In genomic region chr17:42165751-42166150, GRCh38 we compare ENCODE assay signal across 35 cellular contexts. TPM values are rescaled to one million over a fixed set of nuclear protein-coding genes. Genes with fewer than 3 reads are reported as not detected.
"Had no signal": no experiment of that assay in that cellular context is flagged by ENCODE, and none has a peak within 500 bp of the region (broad histone marks: within the 10 kb centered on the region; RNA-seq: fewer than 3 reads in every experiment).

No MANE protein-coding gene starts in this region.

- H3K9me3 Mint-ChIP-seq: dendritic cell treated with granulocyte-macrophage colony-stimulating factor and Interleukin-4, amounts not matched to agents 40 ng/mL and 50 ng/mL, for 4 days; effector memory CD8-positive, alpha-beta T cell; endodermal cell; mesothelial cell of epicardium; naive B cell had no signal

- H3K36me3 ChIP-seq: colonic mucosa, esophagus squamous epithelium, gastrocnemius medialis, heart right ventricle, left lung, lower lobe of right lung had no signal

- H3K4me3 Mint-ChIP-seq: dendritic cell treated with granulocyte-macrophage colony-stimulating factor and Interleukin-4, amounts not matched to agents 40 ng/mL and 50 ng/mL, for 4 days; effector memory CD8-positive, alpha-beta T cell; endodermal cell; mesothelial cell of epicardium had no signal

- H3K4me1 ChIP-seq: colonic mucosa, esophagus squamous epithelium, gastrocnemius medialis, lower lobe of right lung had no signal

- H3K9me3 ChIP-seq: colonic mucosa, esophagus squamous epithelium, gastrocnemius medialis, heart right ventricle, left lung, lower lobe of right lung, mucosa of descending colon had no signal

- H3K27ac Mint-ChIP-seq: dendritic cell treated with granulocyte-macrophage colony-stimulating factor and Interleukin-4, amounts not matched to agents 40 ng/mL and 50 ng/mL, for 4 days; effector memory CD8-positive, alpha-beta T cell; endodermal cell; mesothelial cell of epicardium; naive B cell had no signal

- H3K27ac ChIP-seq: colonic mucosa, epithelial cell of prostate, esophagus squamous epithelium, gastrocnemius medialis, heart right ventricle, left lung, lower lobe of right lung had no signal

- H3K27me3 Mint-ChIP-seq: naive B cell had no signal

- H3K36me3 Mint-ChIP-seq: mesothelial cell of epicardium had no signal

- FAIRE-seq: endometrium, islet of Langerhans, keratinocyte had no signal

- H3K4me1 Mint-ChIP-seq: endodermal cell had no signal

- H3K4me3 ChIP-seq: colonic mucosa, esophagus squamous epithelium, gastrocnemius medialis, heart right ventricle, left lung, lower lobe of right lung, mucosa of descending colon had no signal

- DNase-seq: colonic mucosa; cortex of kidney; effector CD8-positive, alpha-beta T cell; effector memory CD8-positive, alpha-beta T cell; endodermal cell; erythroblast; esophagus squamous epithelium; foreskin fibroblast; foreskin melanocyte; gastrocnemius medialis; glutamatergic neuron; head of caudate nucleus; heart right ventricle; hippocampal formation; left cardiac atrium; left lung; left ventricle myocardium superior; lower lobe of right lung; mesenchymal stem cell; mucosa of descending colon; naive B cell had no signal

- H3K27me3 ChIP-seq: colonic mucosa, esophagus squamous epithelium, gastrocnemius medialis, heart right ventricle, left lung had no signal

RNA-seq across cellular contexts. Expression of gene KCNH4, which starts 15.2 kb away (rescaled TPM):
- total RNA-seq: endodermal cell, esophagus mucosa, gastrocnemius medialis, kidney epithelial cell, lower leg skin, myocyte had no signal
- polyA plus RNA-seq: keratinocyte had no signal

RNA-seq across cellular contexts. Expression of gene HCRT, which starts 19.5 kb away (rescaled TPM):
- total RNA-seq: colonic mucosa, dermis microvascular lymphatic vessel endothelial cell, endodermal cell, esophagus mucosa, esophagus squamous epithelium, gastrocnemius medialis, glomerular endothelial cell, heart right ventricle, kidney epithelial cell, left cardiac atrium, left lung, left ventricle myocardium superior, lower leg skin, lower lobe of right lung, lung microvascular endothelial cell, mesenteric fat pad, mesothelial cell of epicardium, mucosa of descending colon, myocyte had no signal
- polyA plus RNA-seq: heart right ventricle, keratinocyte had no signal

RNA-seq across cellular contexts. Expression of gene HSPB9, which starts 43.1 kb away (rescaled TPM):
- total RNA-seq: colonic mucosa, esophagus mucosa, esophagus squamous epithelium, gastrocnemius medialis, glomerular endothelial cell, kidney epithelial cell, left lung, lower lobe of right lung, lung microvascular endothelial cell, mesenteric fat pad, mesothelial cell of epicardium, myocyte had no signal
- polyA plus RNA-seq: keratinocyte had no signal
